2 cellular contexts compared by ENCODE assay signal in genomic region chr2:219560037-219560892, GRCh38.
TF ChIP-seq lines count a peak whose summit lies in the region.

No MANE protein-coding gene starts in this region.

TF ChIP-seq in GM12891, 5 proteins besides CTCF, POLR2A, EP300 and RAD21:
- TF ChIP-seq PAX5 (IDR thresholded peaks at IDR 0.05; ENCODE audit: insufficient read depth, low read length, severe bottlenecking) (no peak), TAF1 (IDR thresholded peaks at IDR 0.05; ENCODE audit: low read depth, low read length) (no peak), POU2F2 (IDR thresholded peaks at IDR 0.05; ENCODE audit: low read depth, low read length) (no peak), POLR2AphosphoS5 (IDR thresholded peaks at IDR 0.05; ENCODE audit: low read depth, low read length) (no peak), SPI1 (IDR thresholded peaks at IDR 0.05; ENCODE audit: low read depth, low read length) (no peak)

TF ChIP-seq in endothelial cell of umbilical vein, 7 proteins besides CTCF, POLR2A, EP300 and RAD21:
- no peak for TF ChIP-seq FOS (IDR thresholded peaks at IDR 0.05; ENCODE audit: borderline replicate concordance, insufficient read depth, low read length)
- TF ChIP-seq JUN (IDR thresholded peaks at IDR 0.05; ENCODE audit: borderline replicate concordance, insufficient read depth, insufficient read length, low read depth) = no peak
